ENCODE assay signal across 8 cellular contexts in the genomic region with DNA sequence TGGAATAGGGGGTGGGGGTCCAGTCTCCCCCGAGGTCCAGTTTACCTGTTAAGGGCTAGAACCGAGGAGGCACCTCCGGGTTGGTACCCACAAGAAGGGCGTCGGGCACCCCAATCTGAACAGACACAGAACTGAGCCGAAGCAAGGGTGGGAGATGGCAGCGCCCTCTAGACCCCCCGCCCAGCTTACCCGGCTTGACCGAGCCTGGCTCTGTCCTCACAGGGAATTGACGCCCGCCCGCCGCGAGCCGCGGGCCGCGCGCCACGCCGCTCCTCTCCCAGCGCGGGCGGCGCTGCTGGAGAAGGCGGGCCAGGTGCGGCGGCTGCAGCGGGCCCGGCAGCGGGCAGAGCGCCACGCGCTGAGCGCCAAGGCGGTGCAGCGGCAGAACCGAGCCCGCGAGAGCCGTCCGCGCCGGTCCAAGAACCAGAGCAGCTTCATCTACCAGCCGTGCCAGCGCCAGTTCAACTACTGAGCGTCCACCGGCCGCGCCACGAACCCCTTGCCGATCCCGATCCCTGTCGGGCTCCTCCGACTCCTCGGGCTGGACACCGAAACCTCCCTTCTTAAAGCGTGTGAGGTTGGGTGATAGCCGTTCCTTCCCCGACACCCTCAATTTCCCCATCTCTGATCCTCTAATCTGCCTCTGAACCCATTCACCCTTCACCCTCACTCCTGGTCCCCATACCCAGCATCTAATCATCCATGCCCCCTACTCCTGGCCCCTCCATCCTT. TPM values are rescaled to one million over a fixed set of nuclear protein-coding genes. Genes with fewer than 3 reads are reported as not detected.
DNase-seq lines count a peak whose midpoint lies in the region; ATAC-seq lines count a peak whose summit lies in the region.

No MANE protein-coding gene starts in this region.

- no peak overlapping the region for H4K8ac ChIP-seq in mesenchymal stem cell (ENCODE audit: low read length)

- H2BK120ac ChIP-seq in mesenchymal stem cell (ENCODE audit: low read depth, low read length) = no peak overlapping the region

- no peaks in the 10 kb centered on the region for H3K9me2 ChIP-seq in Karpas-422 (replicated peaks; ENCODE audit: insufficient read depth, low read length)

- H4K91ac ChIP-seq in mesenchymal stem cell (ENCODE audit: low read length) = no peak overlapping the region

- 4% methylated on average over 61 of the region's 61 CpGs for WGBS in mesenchymal stem cell

- peak overlapping the region; percentile 46 to 48 for H3K18ac ChIP-seq in mesenchymal stem cell (ENCODE audit: low read depth in 1 of 2, low read length in 2 of 2)

- H3K79me1 ChIP-seq in mesenchymal stem cell (replicated peaks; ENCODE audit: low read length, poor library complexity, severe bottlenecking) = peaks cover 14% of the 10 kb centered on the region

- H2AK5ac ChIP-seq in mesenchymal stem cell (ENCODE audit: low read length, severe bottlenecking) = no peak overlapping the region

- H3K27me3 ChIP-seq in Karpas-422 (ENCODE audit: low read length) = no peaks in the 10 kb centered on the region
- H3K27me3 ChIP-seq in effector memory CD4-positive, alpha-beta T cell (replicated peaks; ENCODE audit: control insufficient read depth, insufficient read depth, low read length, poor library complexity, severe bottlenecking) = no peaks in the 10 kb centered on the region
- H3K27me3 ChIP-seq in mesenchymal stem cell (ENCODE audit: control insufficient read depth in 1 of 2, insufficient read depth in 1 of 2, low read length in 2 of 2) = no peaks in the 10 kb centered on the region

- peak overlapping the region in 1 of 2 experiments; percentile 12 for H2BK12ac ChIP-seq in mesenchymal stem cell (ENCODE audit: low read length in 2 of 2)

- no peak overlapping the region for H2BK5ac ChIP-seq in mesenchymal stem cell (ENCODE audit: low read depth, low read length, poor library complexity, severe bottlenecking)

- peak; percentile 51 for DNase-seq in activated CD4-positive, alpha-beta T cell treated with anti-CD3 and anti-CD28 coated beads for 1 hour
- no peak for DNase-seq in activated CD4-positive, alpha-beta T cell treated with anti-CD3 and anti-CD28 coated beads, Interleukin-2, amount 50 U/mL, for 48 hours
- no peak for DNase-seq in Karpas-422
- peak; percentile 27 for DNase-seq in T follicular helper cell (ENCODE audit: low read depth)
- DNase-seq in effector memory CD4-positive, alpha-beta T cell = peak in 2 of 3 donors; percentile 53 to 64
- peak; percentile 70 for DNase-seq in mesenchymal stem cell
- DNase-seq in stimulated activated naive CD8-positive, alpha-beta T cell treated with anti-CD3 and anti-CD28 coated beads, Interleukin-15, Interleukin-2, amounts not matched to agents 100 U/mL and 50 U/mL, for 24 hours = peak; percentile 68

- H3K14ac ChIP-seq in mesenchymal stem cell (ENCODE audit: low read length in 2 of 2) = no peak overlapping the region

- no peak overlapping the region for H2BK15ac ChIP-seq in mesenchymal stem cell (ENCODE audit: low read depth, poor library complexity, severe bottlenecking)

- H2AFZ ChIP-seq in Karpas-422 (ENCODE audit: low read length) (peak overlapping the region; percentile 61; the same call in 1 of the 2 replicates), mesenchymal stem cell (ENCODE audit: low read depth, low read length) (no peak overlapping the region)

- peak; percentile 34 for ATAC-seq in GM21723 (IDR thresholded peaks at IDR 0.05; ENCODE audit: unreplicated experiment)
- peak; percentile 37 for ATAC-seq in stimulated activated naive CD8-positive, alpha-beta T cell treated with anti-CD3 and anti-CD28 coated beads, Interleukin-15, Interleukin-2, amounts not matched to agents 100 U/mL and 50 U/mL, for 24 hours

- H3K4me2 ChIP-seq in Karpas-422 (ENCODE audit: low read depth, low read length, poor library complexity, severe bottlenecking) = peak overlapping the region; percentile 86
- H3K4me2 ChIP-seq in mesenchymal stem cell (ENCODE audit: low read length, poor library complexity, severe bottlenecking) = peak overlapping the region; percentile 92

- no peak overlapping the region for H3K4ac ChIP-seq in mesenchymal stem cell (ENCODE audit: low read depth in 1 of 2, low read length in 2 of 2)

- H4K20me1 ChIP-seq in Karpas-422 (ENCODE audit: insufficient read depth, low read depth, low read length) = no peaks in the 10 kb centered on the region; the same call in 1 of the 2 replicates

- H3K4me1 ChIP-seq in Karpas-422 (ENCODE audit: low read length) (peaks cover 50% of the 10 kb centered on the region), mesenchymal stem cell (ENCODE audit: control insufficient read depth, insufficient read depth, low read depth, low read length) (peaks cover 35% of the 10 kb centered on the region)
- peaks cover 16% of the 10 kb centered on the region for H3K4me1 ChIP-seq in effector memory CD4-positive, alpha-beta T cell (ENCODE audit: control insufficient read depth, insufficient read depth, low read length, poor library complexity, severe bottlenecking)

- H3K9me3 ChIP-seq in Karpas-422 (ENCODE audit: low read length) (no peaks in the 10 kb centered on the region), mesenchymal stem cell (ENCODE audit: control insufficient read depth, low read length) (no peaks in the 10 kb centered on the region)
- H3K9me3 ChIP-seq in effector memory CD4-positive, alpha-beta T cell (ENCODE audit: control insufficient read depth, low read length) = no peaks in the 10 kb centered on the region

- H3K36me3 ChIP-seq in Karpas-422 (ENCODE audit: insufficient read depth, low read length) (no peaks in the 10 kb centered on the region), mesenchymal stem cell (ENCODE audit: control insufficient read depth in 1 of 2, insufficient read depth in 2 of 2, low read depth in 1 of 2, low read length in 2 of 2) (peaks cover 24 to 35% of the 10 kb centered on the region in 2 experiments)
- H3K36me3 ChIP-seq in effector memory CD4-positive, alpha-beta T cell (ENCODE audit: control insufficient read depth, insufficient read depth, low read length) = peaks cover 5% of the 10 kb centered on the region

- no peaks in the 10 kb centered on the region for H3K79me2 ChIP-seq in Karpas-422 (ENCODE audit: low read length)

- H3K27ac ChIP-seq in Karpas-422 (ENCODE audit: low read length) = peak overlapping the region; percentile 39
- peak overlapping the region; percentile 77 for H3K27ac ChIP-seq in effector memory CD4-positive, alpha-beta T cell (ENCODE audit: insufficient read depth, low read length, poor library complexity, severe bottlenecking)
- no peak overlapping the region for H3K27ac ChIP-seq in mesenchymal stem cell (ENCODE audit: low read length, poor library complexity, severe bottlenecking)

- H3K23ac ChIP-seq in mesenchymal stem cell (ENCODE audit: low read length in 2 of 2) = peak overlapping the region in 1 of 2 experiments; percentile 6

- H3K4me3 ChIP-seq in Karpas-422 (ENCODE audit: low read length) = peak overlapping the region; percentile 87
- peak overlapping the region; percentile 80 for H3K4me3 ChIP-seq in effector memory CD4-positive, alpha-beta T cell (ENCODE audit: insufficient read depth, low read depth, low read length, poor library complexity, severe bottlenecking)
- peak overlapping the region; percentile 58 to 81 for H3K4me3 ChIP-seq in mesenchymal stem cell (ENCODE audit: insufficient read depth in 1 of 2, low read depth in 1 of 2, low read length in 2 of 2)

- H3K9ac ChIP-seq in Karpas-422 (ENCODE audit: low read length) (peak overlapping the region; percentile 87), mesenchymal stem cell (ENCODE audit: low read length) (peak overlapping the region; percentile 83)

RNA-seq across cellular contexts. Expression of a gene that starts 5.9 kb away (rescaled TPM):
- total RNA-seq in Karpas-422 (2014; rRNA removed; shearing (Covaris generic); ENCODE audit: low replicate concordance) = 4.6 and 8.1 TPM in 2 replicates
- 44.3 TPM for polyA plus RNA-seq in mesenchymal stem cell (2013, experiment 1 of 2)
- 41.7 TPM for polyA plus RNA-seq in mesenchymal stem cell (2013, experiment 2 of 2)

RNA-seq across cellular contexts. Expression of a gene that starts 33.1 kb away (rescaled TPM):
- total RNA-seq in Karpas-422 (2014; rRNA removed; shearing (Covaris generic); ENCODE audit: low replicate concordance) = 13.0 and 18.4 TPM in 2 replicates
- polyA plus RNA-seq in mesenchymal stem cell (2013, experiment 1 of 2) = 22.2 TPM
- polyA plus RNA-seq in mesenchymal stem cell (2013, experiment 2 of 2) = 23.9 TPM

Comparison
In these comparisons a context has a peak if more than half of its experiments do, and no peak if none do; other contexts are left out.
1. DNase-seq: peak in activated CD4-positive, alpha-beta T cell treated with anti-CD3 and anti-CD28 coated beads for 1 hour (single experiment), T follicular helper cell (single experiment), effector memory CD4-positive, alpha-beta T cell (2 of 3), mesenchymal stem cell (single experiment) and stimulated activated naive CD8-positive, alpha-beta T cell treated with anti-CD3 and anti-CD28 coated beads, Interleukin-15, Interleukin-2, amounts not matched to agents 100 U/mL and 50 U/mL, for 24 hours (single experiment); none in activated CD4-positive, alpha-beta T cell treated with anti-CD3 and anti-CD28 coated beads, Interleukin-2, amount 50 U/mL, for 48 hours (0 of 2) and Karpas-422 (single experiment).
2. Peak in every context shown above with its lines, with median percentiles within 50 percentile points of each other: H3K4me3 ChIP-seq.